16 cellular contexts compared by ENCODE assay signal in the genomic region with DNA sequence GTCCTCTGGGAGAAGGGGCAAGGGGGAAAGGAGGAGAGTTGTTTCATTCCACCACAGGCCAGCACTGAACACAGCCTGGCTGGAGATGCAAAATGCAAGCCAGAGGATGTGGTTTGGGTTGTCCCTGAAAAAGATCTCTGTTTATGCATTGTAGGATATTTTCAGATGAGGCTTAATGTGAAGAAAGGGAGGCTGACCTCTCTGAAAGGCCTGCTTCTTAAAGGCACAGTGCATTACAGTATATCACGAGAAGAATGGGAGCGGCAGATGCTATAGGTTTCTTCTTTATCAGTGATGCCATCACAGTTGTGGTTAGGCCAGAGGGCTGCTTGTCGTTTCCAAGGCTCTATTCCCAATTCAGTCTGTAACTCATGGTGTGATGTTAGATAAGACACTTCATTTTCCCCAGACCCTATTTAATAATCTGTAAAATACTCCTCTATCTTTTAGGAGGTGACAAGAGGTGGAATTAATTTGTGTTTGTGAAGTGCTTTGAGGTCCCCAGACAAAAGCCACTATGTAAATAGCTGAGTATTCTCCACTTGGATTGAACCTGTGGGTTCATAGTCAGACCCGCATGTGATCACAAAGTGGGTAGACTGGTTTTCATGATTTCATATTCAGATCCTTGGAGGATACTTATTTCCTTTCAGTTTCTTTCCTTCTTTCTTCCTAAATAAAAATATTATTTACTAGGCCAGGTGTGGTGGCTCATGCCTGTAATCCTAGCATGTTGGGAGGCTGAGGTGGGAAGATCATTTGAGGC.
DNase-seq lines count a peak whose midpoint lies in the region; ATAC-seq and TF ChIP-seq lines count a peak whose summit lies in the region.
"Had no signal": no experiment of that assay in that cellular context is flagged by ENCODE, and none has a peak within 500 bp of the region (broad histone marks: within the 10 kb centered on the region; RNA-seq: fewer than 3 reads in every experiment).

No MANE protein-coding gene starts in this region.

- ATAC-seq in stimulated activated naive CD8-positive, alpha-beta T cell treated with anti-CD3 and anti-CD28 coated beads, Interleukin-15, amount 100 ng/mL, for 72 hours, result no peak
- ATAC-seq in heart right ventricle (no peak), HG02973 (IDR thresholded peaks at IDR 0.05; ENCODE audit: unreplicated experiment) (no peak)
- ATAC-seq: stimulated activated memory B cell treated with anti-CD40 and anti-IgM and Interleukin-4, amounts not matched to agents 10 μg/mL and 1 μg/mL and 100 μg/mL, for 72 hours had no signal

- DNase-seq in AG20443 (ENCODE audit: low spot score), result peak; percentile 57
- peak; percentile 83 for DNase-seq in H4 (ENCODE audit: low spot score)
- DNase-seq in SK-N-SH, result no peak
- DNase-seq in fibroblast of pulmonary artery (ENCODE audit: low read depth), result peak; percentile 36
- DNase-seq in stimulated activated naive CD8-positive, alpha-beta T cell treated with anti-CD3 and anti-CD28 coated beads, Interleukin-15, amount 100 ng/mL, for 72 hours, result no peak
- no peak for DNase-seq in heart right ventricle
- no peak for DNase-seq in SW480 (ENCODE audit: low spot score)
- DNase-seq: C1 segment of cervical spinal cord; NCI-H1092 treated with DMSO at 0.1 percent for 48 hours; NCI-H524; SIG-M5; stimulated activated CD4-positive, alpha-beta T cell treated with anti-CD3 and anti-CD28 coated beads, Interleukin-1b, Interleukin-23, amount 100 ng/mL, for 48 hours had no signal

- no peaks in the 10 kb centered on the region for H3K27me3 ChIP-seq in SK-N-SH (ENCODE audit: insufficient read depth)
- no peaks in the 10 kb centered on the region for H3K27me3 ChIP-seq in heart right ventricle
- H3K27me3 ChIP-seq: cardiac muscle cell had no signal

- POLR2A ChIA-PET in SK-N-SH (lab: Yijun Ruan, JAX), result no interaction called here

- no peaks in the 10 kb centered on the region for H4K20me1 ChIP-seq in SK-N-SH (ENCODE audit: insufficient read depth)

- H3K4me2 ChIP-seq in SK-N-SH, result peak overlapping the region; percentile 34; the same call in 1 of the 2 replicates

- 37% methylated on average over 4 of the region's 4 CpGs for WGBS in SK-N-SH (ENCODE audit: low lambda C conversion rate)
- 87% methylated on average over 4 of the region's 4 CpGs for WGBS in heart right ventricle, 2 donors

- CTCF ChIA-PET in SK-N-SH (lab: Yijun Ruan, JAX), result interaction anchor here (3.2 to 8.1 kb wide), 3 partner anchors 341 to 412 kb away, joined by 39 to 166 read pairs (median 124); no protein-coding TSS in a partner anchor

- H3K4me3 ChIP-seq in SK-N-SH (ENCODE audit: low read depth in 2 of 2, low read length in 1 of 2) (no peak overlapping the region), fibroblast of pulmonary artery (replicated peaks; ENCODE audit: low read depth, low read length) (no peak overlapping the region), heart right ventricle (no peak overlapping the region)
- H3K4me3 ChIP-seq: cardiac muscle cell had no signal

- H3K36me3 ChIP-seq in SK-N-SH (replicated peaks in 1 of 2; ENCODE audit: control insufficient read depth in 1 of 2, insufficient read depth in 2 of 2, low read length in 1 of 2), result no peaks in the 10 kb centered on the region
- H3K36me3 ChIP-seq in heart right ventricle, result no peaks in the 10 kb centered on the region
- H3K36me3 ChIP-seq: cardiac muscle cell had no signal

- H3K27ac ChIP-seq in SK-N-SH (ENCODE audit: low read depth in 2 of 2, low read length in 1 of 2) (peak overlapping the region; percentile 8 to 11; a peak in 2 of 4 replicates), heart right ventricle (no peak overlapping the region)
- H3K27ac ChIP-seq: cardiac muscle cell had no signal

- no peaks in the 10 kb centered on the region for H3K79me2 ChIP-seq in SK-N-SH (ENCODE audit: insufficient read depth)

- H3K9me2 ChIP-seq in SK-N-SH, result no peaks in the 10 kb centered on the region

- H3K9me3 Mint-ChIP-seq in stimulated activated naive CD8-positive, alpha-beta T cell treated with anti-CD3 and anti-CD28 coated beads, Interleukin-15, amount 100 ng/mL, for 72 hours, result no peaks in the 10 kb centered on the region
- H3K9me3 Mint-ChIP-seq: activated T-helper 1 cell treated with anti-CD3 and anti-CD28 coated beads, Interleukin-12 subunit alpha, Interleukin-12 subunit beta, Interleukin-2, Interleukin-4 antibody, amounts not matched to agents 30 ng/mL and 10 ng/mL and 1 ng/mL, durations not matched to agents 14 hours and 24 hours and 36 hours; stimulated activated memory B cell treated with anti-CD40 and anti-IgM and Interleukin-4, amounts not matched to agents 10 μg/mL and 1 μg/mL and 100 μg/mL, for 72 hours had no signal

- TF ChIP-seq RAD21 in SK-N-SH (IDR thresholded peaks at IDR 0.05; ENCODE audit: low read length), result no peak

- H3K9me3 ChIP-seq in SK-N-SH (no peaks in the 10 kb centered on the region), heart right ventricle (no peaks in the 10 kb centered on the region)

- H3K4me1 ChIP-seq in SK-N-SH (ENCODE audit: control insufficient read depth in 1 of 2, insufficient read depth in 2 of 2, low read depth in 1 of 2, low read length in 1 of 2) (peaks cover 0 to 7% of the 10 kb centered on the region in 2 experiments), heart right ventricle (peaks cover 0 to 14% (median 0%) of the 10 kb centered on the region in 9 donors)

- TF ChIP-seq EP300 in SK-N-SH (IDR thresholded peaks at IDR 0.05; ENCODE audit: borderline replicate concordance in 1 of 2, low read depth in 1 of 2, low read length in 1 of 2), result no peak

- intact Hi-C loops in heart right ventricle (cut with DNase I), result loop anchor here in 6 of 10 donors (5.0 to 10.0 kb wide), 6 partner anchors 124 to 416 kb away; a partner anchor contains a TSS

- H3K27me3 Mint-ChIP-seq in stimulated activated naive CD8-positive, alpha-beta T cell treated with anti-CD3 and anti-CD28 coated beads, Interleukin-15, amount 100 ng/mL, for 72 hours, result no peaks in the 10 kb centered on the region
- H3K27me3 Mint-ChIP-seq: stimulated activated memory B cell treated with anti-CD40 and anti-IgM and Interleukin-4, amounts not matched to agents 10 μg/mL and 1 μg/mL and 100 μg/mL, for 72 hours had no signal

- H3F3A ChIP-seq in SK-N-SH (replicated peaks; ENCODE audit: insufficient read depth), result peaks cover 8% of the 10 kb centered on the region

- no peak overlapping the region for H3K9ac ChIP-seq in SK-N-SH

- peaks cover 13% of the 10 kb centered on the region for H3K4me1 Mint-ChIP-seq in stimulated activated naive CD8-positive, alpha-beta T cell treated with anti-CD3 and anti-CD28 coated beads, Interleukin-15, amount 100 ng/mL, for 72 hours

- H2AFZ ChIP-seq in SK-N-SH (ENCODE audit: low read depth), result peak overlapping the region; percentile 63

- peak overlapping the region in 1 of 2 donors; percentile 21 for H3K27ac Mint-ChIP-seq in stimulated activated naive CD8-positive, alpha-beta T cell treated with anti-CD3 and anti-CD28 coated beads, Interleukin-15, amount 100 ng/mL, for 72 hours
- H3K27ac Mint-ChIP-seq: activated T-helper 1 cell treated with anti-CD3 and anti-CD28 coated beads, Interleukin-12 subunit alpha, Interleukin-12 subunit beta, Interleukin-2, Interleukin-4 antibody, amounts not matched to agents 30 ng/mL and 10 ng/mL and 1 ng/mL, durations not matched to agents 14 hours and 24 hours and 36 hours; stimulated activated memory B cell treated with anti-CD40 and anti-IgM and Interleukin-4, amounts not matched to agents 10 μg/mL and 1 μg/mL and 100 μg/mL, for 72 hours had no signal

- TF ChIP-seq CTCF in SK-N-SH (IDR thresholded peaks at IDR 0.05) (no peak), fibroblast of pulmonary artery (IDR thresholded peaks at IDR 0.05; ENCODE audit: low read length, missing control alignments) (no peak), heart right ventricle (IDR thresholded peaks at IDR 0.05) (no peak)

- H3K4me3 Mint-ChIP-seq in stimulated activated naive CD8-positive, alpha-beta T cell treated with anti-CD3 and anti-CD28 coated beads, Interleukin-15, amount 100 ng/mL, for 72 hours, result no peak overlapping the region
- H3K4me3 Mint-ChIP-seq: activated T-helper 1 cell treated with anti-CD3 and anti-CD28 coated beads, Interleukin-12 subunit alpha, Interleukin-12 subunit beta, Interleukin-2, Interleukin-4 antibody, amounts not matched to agents 30 ng/mL and 10 ng/mL and 1 ng/mL, durations not matched to agents 14 hours and 24 hours and 36 hours; stimulated activated memory B cell treated with anti-CD40 and anti-IgM and Interleukin-4, amounts not matched to agents 10 μg/mL and 1 μg/mL and 100 μg/mL, for 72 hours had no signal

TF ChIP-seq in SK-N-SH, 30 proteins besides CTCF, POLR2A, EP300 and RAD21:
- TF ChIP-seq GABPA (IDR thresholded peaks at IDR 0.05; ENCODE audit: low read depth) (no peak), NFIC (IDR thresholded peaks at IDR 0.05; ENCODE audit: borderline replicate concordance) (no peak), GATA2 (CRISPR knock-in tag; IDR thresholded peaks at IDR 0.05) (peak; percentile 29; the same call in 1 of the 2 replicates), RXRA (IDR thresholded peaks at IDR 0.05; ENCODE audit: borderline replicate concordance, low read depth) (peak; percentile 42; the same call in 1 of the 2 replicates), RCOR1 (IDR thresholded peaks at IDR 0.05; ENCODE audit: low read length) (peak; percentile 27; the same call in 1 of the 2 replicates), SMC3 (IDR thresholded peaks at IDR 0.05; ENCODE audit: low read depth, low read length) (no peak), TCF12 (IDR thresholded peaks at IDR 0.05) (peak; percentile 71)
- TF ChIP-seq, protein P1, sequence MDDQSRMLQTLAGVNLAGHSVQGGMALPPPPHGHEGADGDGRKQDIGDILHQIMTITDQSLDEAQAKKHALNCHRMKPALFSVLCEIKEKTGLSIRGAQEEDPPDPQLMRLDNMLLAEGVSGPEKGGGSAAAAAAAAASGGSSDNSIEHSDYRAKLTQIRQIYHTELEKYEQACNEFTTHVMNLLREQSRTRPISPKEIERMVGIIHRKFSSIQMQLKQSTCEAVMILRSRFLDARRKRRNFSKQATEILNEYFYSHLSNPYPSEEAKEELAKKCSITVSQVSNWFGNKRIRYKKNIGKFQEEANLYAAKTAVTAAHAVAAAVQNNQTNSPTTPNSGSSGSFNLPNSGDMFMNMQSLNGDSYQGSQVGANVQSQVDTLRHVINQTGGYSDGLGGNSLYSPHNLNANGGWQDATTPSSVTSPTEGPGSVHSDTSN (IDR thresholded peaks at IDR 0.05), result peak; percentile 6; the same call in 1 of the 2 replicates

Comparison
In these comparisons a context has a peak if more than half of its experiments do, and no peak if none do; other contexts are left out.
1. DNase-seq: peak in AG20443 (single experiment), H4 (single experiment) and fibroblast of pulmonary artery (single experiment); none in SK-N-SH (single experiment), stimulated activated naive CD8-positive, alpha-beta T cell treated with anti-CD3 and anti-CD28 coated beads, Interleukin-15, amount 100 ng/mL, for 72 hours (0 of 2), heart right ventricle (0 of 2) and SW480 (single experiment).
2. H3K27ac ChIP-seq: peak in SK-N-SH (2 of 2); none in heart right ventricle (0 of 10).